Comparison of ENCODE assay signal across 1 cellular context in the genomic region with DNA sequence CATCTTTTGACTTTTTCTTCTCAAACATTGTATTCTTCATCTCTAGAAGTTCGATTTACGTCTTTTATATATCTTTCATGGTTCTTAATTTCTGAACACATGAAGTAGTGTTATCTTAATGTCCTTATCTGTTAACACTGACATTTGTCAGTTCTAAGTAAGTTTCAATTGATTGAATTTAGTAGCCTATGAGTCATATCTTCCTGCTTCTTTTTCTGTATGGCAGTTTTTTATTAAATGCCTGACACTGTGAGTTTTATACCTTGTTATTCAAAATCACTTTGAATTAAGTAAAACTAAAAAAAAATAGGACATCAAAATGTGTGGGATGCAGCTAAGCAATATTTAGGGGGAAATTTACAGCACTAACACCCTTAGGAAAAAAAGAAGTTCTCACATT.
TF ChIP-seq lines count a peak whose summit lies in the region.

No MANE protein-coding gene starts in this region.

TF ChIP-seq in SK-N-SH treated with all-trans-retinoic acid at 6 μM for 48 hours, 23 proteins besides CTCF, POLR2A, EP300 and RAD21 (continued from another document):
- TF ChIP-seq, protein P1, sequence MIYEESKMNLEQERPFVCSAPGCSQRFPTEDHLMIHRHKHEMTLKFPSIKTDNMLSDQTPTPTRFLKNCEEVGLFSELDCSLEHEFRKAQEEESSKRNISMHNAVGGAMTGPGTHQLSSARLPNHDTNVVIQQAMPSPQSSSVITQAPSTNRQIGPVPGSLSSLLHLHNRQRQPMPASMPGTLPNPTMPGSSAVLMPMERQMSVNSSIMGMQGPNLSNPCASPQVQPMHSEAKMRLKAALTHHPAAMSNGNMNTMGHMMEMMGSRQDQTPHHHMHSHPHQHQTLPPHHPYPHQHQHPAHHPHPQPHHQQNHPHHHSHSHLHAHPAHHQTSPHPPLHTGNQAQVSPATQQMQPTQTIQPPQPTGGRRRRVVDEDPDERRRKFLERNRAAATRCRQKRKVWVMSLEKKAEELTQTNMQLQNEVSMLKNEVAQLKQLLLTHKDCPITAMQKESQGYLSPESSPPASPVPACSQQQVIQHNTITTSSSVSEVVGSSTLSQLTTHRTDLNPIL (CRISPR knock-in tag; IDR thresholded peaks at IDR 0.05; ENCODE audit: low read depth) = 0 out of 2 replicates have a peak, but pooled peaks have one; percentile 25
- no peak for TF ChIP-seq GLIS3 (CRISPR knock-in tag; IDR thresholded peaks at IDR 0.05)
- TF ChIP-seq ESRRG (CRISPR knock-in tag; IDR thresholded peaks at IDR 0.05) = no peak
- 0 out of 2 replicates have a peak, but pooled peaks have one; percentile 19 for TF ChIP-seq TOX (CRISPR knock-in tag; IDR thresholded peaks at IDR 0.05; ENCODE audit: borderline replicate concordance)
- TF ChIP-seq, protein P2, sequence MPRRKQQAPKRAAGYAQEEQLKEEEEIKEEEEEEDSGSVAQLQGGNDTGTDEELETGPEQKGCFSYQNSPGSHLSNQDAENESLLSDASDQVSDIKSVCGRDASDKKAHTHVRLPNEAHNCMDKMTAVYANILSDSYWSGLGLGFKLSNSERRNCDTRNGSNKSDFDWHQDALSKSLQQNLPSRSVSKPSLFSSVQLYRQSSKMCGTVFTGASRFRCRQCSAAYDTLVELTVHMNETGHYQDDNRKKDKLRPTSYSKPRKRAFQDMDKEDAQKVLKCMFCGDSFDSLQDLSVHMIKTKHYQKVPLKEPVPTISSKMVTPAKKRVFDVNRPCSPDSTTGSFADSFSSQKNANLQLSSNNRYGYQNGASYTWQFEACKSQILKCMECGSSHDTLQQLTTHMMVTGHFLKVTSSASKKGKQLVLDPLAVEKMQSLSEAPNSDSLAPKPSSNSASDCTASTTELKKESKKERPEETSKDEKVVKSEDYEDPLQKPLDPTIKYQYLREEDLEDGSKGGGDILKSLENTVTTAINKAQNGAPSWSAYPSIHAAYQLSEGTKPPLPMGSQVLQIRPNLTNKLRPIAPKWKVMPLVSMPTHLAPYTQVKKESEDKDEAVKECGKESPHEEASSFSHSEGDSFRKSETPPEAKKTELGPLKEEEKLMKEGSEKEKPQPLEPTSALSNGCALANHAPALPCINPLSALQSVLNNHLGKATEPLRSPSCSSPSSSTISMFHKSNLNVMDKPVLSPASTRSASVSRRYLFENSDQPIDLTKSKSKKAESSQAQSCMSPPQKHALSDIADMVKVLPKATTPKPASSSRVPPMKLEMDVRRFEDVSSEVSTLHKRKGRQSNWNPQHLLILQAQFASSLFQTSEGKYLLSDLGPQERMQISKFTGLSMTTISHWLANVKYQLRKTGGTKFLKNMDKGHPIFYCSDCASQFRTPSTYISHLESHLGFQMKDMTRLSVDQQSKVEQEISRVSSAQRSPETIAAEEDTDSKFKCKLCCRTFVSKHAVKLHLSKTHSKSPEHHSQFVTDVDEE (CRISPR knock-in tag; IDR thresholded peaks at IDR 0.05) = no peak
- no peak for TF ChIP-seq SNAI2 (CRISPR knock-in tag; IDR thresholded peaks at IDR 0.05)
- TF ChIP-seq, protein P3, sequence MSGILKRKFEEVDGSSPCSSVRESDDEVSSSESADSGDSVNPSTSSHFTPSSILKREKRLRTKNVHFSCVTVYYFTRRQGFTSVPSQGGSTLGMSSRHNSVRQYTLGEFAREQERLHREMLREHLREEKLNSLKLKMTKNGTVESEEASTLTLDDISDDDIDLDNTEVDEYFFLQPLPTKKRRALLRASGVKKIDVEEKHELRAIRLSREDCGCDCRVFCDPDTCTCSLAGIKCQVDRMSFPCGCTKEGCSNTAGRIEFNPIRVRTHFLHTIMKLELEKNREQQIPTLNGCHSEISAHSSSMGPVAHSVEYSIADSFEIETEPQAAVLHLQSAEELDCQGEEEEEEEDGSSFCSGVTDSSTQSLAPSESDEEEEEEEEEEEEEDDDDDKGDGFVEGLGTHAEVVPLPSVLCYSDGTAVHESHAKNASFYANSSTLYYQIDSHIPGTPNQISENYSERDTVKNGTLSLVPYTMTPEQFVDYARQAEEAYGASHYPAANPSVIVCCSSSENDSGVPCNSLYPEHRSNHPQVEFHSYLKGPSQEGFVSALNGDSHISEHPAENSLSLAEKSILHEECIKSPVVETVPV (CRISPR knock-in tag; IDR thresholded peaks at IDR 0.05) = no peak
- no peak for TF ChIP-seq ZNF565 (CRISPR knock-in tag; conservative IDR thresholded peaks at IDR 0.05; ENCODE audit: low read depth)
- no peak for TF ChIP-seq OSR1 (CRISPR knock-in tag; IDR thresholded peaks at IDR 0.05)
- no peak for TF ChIP-seq ZNF70 (CRISPR knock-in tag; IDR thresholded peaks at IDR 0.05)
- TF ChIP-seq, protein P4, sequence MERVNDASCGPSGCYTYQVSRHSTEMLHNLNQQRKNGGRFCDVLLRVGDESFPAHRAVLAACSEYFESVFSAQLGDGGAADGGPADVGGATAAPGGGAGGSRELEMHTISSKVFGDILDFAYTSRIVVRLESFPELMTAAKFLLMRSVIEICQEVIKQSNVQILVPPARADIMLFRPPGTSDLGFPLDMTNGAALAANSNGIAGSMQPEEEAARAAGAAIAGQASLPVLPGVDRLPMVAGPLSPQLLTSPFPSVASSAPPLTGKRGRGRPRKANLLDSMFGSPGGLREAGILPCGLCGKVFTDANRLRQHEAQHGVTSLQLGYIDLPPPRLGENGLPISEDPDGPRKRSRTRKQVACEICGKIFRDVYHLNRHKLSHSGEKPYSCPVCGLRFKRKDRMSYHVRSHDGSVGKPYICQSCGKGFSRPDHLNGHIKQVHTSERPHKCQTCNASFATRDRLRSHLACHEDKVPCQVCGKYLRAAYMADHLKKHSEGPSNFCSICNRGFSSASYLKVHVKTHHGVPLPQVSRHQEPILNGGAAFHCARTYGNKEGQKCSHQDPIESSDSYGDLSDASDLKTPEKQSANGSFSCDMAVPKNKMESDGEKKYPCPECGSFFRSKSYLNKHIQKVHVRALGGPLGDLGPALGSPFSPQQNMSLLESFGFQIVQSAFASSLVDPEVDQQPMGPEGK (CRISPR knock-in tag; IDR thresholded peaks at IDR 0.05; ENCODE audit: borderline replicate concordance) = no peak
- TF ChIP-seq ZNF8 (CRISPR knock-in tag; IDR thresholded peaks at IDR 0.05) = no peak
- no peak for TF ChIP-seq ZFP3 (CRISPR knock-in tag; IDR thresholded peaks at IDR 0.05)
- peak; percentile 78; the same call in 1 of the 2 replicates for TF ChIP-seq ZC3H10 (CRISPR knock-in tag; IDR thresholded peaks at IDR 0.05)
- no peak for TF ChIP-seq BACH2 (CRISPR knock-in tag; IDR thresholded peaks at IDR 0.05; ENCODE audit: borderline replicate concordance)
- no peak for TF ChIP-seq ZFP30 (CRISPR knock-in tag; IDR thresholded peaks at IDR 0.05)
- no peak for TF ChIP-seq RARB (CRISPR knock-in tag; IDR thresholded peaks at IDR 0.05)
- TF ChIP-seq ARNTL (CRISPR knock-in tag; IDR thresholded peaks at IDR 0.05; ENCODE audit: borderline replicate concordance, low read depth) = no peak
- TF ChIP-seq, protein P5, sequence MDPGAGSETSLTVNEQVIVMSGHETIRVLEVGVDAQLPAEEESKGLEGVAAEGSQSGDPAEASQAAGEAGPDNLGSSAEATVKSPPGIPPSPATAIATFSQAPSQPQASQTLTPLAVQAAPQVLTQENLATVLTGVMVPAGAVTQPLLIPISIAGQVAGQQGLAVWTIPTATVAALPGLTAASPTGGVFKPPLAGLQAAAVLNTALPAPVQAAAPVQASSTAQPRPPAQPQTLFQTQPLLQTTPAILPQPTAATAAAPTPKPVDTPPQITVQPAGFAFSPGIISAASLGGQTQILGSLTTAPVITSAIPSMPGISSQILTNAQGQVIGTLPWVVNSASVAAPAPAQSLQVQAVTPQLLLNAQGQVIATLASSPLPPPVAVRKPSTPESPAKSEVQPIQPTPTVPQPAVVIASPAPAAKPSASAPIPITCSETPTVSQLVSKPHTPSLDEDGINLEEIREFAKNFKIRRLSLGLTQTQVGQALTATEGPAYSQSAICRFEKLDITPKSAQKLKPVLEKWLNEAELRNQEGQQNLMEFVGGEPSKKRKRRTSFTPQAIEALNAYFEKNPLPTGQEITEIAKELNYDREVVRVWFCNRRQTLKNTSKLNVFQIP (CRISPR knock-in tag; IDR thresholded peaks at IDR 0.05; ENCODE audit: borderline replicate concordance, low read depth) = no peak
- TF ChIP-seq PPARA (CRISPR knock-in tag; IDR thresholded peaks at IDR 0.05; ENCODE audit: borderline replicate concordance) = no peak
- TF ChIP-seq ISL1 (CRISPR knock-in tag; IDR thresholded peaks at IDR 0.05) = peak; percentile 72
